Comparison of ENCODE assay signal across 14 cellular contexts in the genomic region with DNA sequence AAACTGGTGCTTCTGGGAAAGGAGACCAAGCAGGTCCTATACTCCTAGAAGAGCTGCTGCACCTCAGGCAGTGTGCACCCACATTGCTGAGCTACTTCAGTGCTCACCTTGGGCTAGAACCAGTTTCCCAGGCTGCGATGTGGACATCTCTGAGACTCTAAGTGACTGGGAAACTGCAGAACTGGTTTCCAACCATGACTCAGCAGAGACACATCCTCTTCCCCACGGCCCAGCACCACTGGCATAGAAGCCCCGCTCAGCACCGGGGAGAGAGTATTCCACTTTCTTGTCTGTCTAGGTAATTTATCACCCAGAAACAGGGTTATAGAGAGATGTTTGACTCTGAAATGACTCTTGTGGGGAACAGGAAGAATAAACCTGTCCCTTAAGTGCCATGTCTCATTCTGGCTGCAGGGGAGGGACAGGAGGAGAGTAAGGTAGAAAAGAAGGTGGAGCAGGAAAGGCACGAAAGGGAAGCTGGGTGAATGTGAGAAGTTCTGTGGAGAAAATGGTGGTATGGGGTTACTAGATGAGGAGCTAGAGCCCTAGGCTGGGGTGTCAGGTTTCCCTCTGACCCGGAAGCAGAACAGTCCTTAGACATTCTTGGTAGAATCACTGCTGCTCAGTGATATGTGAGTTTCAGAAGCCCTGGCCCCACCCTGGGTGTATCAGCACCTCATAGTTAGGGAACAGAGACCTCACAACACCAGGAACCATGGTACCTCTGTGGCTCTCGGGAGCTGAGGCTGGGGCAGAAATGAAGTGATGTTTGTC.
DNase-seq lines count a peak whose midpoint lies in the region; ATAC-seq and TF ChIP-seq lines count a peak whose summit lies in the region.
"Had no signal": no experiment of that assay in that cellular context is flagged by ENCODE, and none has a peak within 500 bp of the region (broad histone marks: within the 10 kb centered on the region; RNA-seq: fewer than 3 reads in every experiment).

No MANE protein-coding gene starts in this region.

- peak overlapping the region; percentile 70 for H3K27ac Mint-ChIP-seq in mesothelial cell of epicardium
- H3K27ac Mint-ChIP-seq: activated naive CD4-positive, alpha-beta T cell treated with anti-CD3 and anti-CD28 coated beads, Interleukin-2, amount 50 U/mL, for 72 hours; stimulated activated memory B cell treated with anti-CD40 and anti-IgM and Interleukin-4, amounts not matched to agents 10 μg/mL and 1 μg/mL and 100 μg/mL, for 72 hours had no signal

- ATAC-seq in HG02973 (IDR thresholded peaks at IDR 0.05; ENCODE audit: unreplicated experiment) = peak; percentile 43
- ATAC-seq in HG03095 (IDR thresholded peaks at IDR 0.05; ENCODE audit: unreplicated experiment) = no peak
- no peak for ATAC-seq in GM19023 (IDR thresholded peaks at IDR 0.05; ENCODE audit: unreplicated experiment)
- ATAC-seq: activated naive CD4-positive, alpha-beta T cell treated with anti-CD3 and anti-CD28 coated beads, Interleukin-2, amount 50 U/mL, for 72 hours; lower lobe of right lung; stimulated activated memory B cell treated with anti-CD40 and anti-IgM and Interleukin-4, amounts not matched to agents 10 μg/mL and 1 μg/mL and 100 μg/mL, for 72 hours had no signal

- in situ Hi-C loops in astrocyte of the spinal cord (cut with HindIII; ENCODE audit: low sequenced_read_pairs) = no loop called here

- no peaks in the 10 kb centered on the region for H3K27me3 Mint-ChIP-seq in mesothelial cell of epicardium (ENCODE audit: low read depth)

- no peak overlapping the region for H3K27ac ChIP-seq in coronary artery
- H3K27ac ChIP-seq: BLaER1, lower lobe of right lung had no signal

- H3K4me3 ChIP-seq in GM12865 (ENCODE audit: low read depth, low read length) (no peak overlapping the region), astrocyte of the spinal cord (ENCODE audit: low read depth, low read length) (no peak overlapping the region), coronary artery (no peak overlapping the region)
- H3K4me3 ChIP-seq: BLaER1, lower lobe of right lung had no signal

- H3K36me3 Mint-ChIP-seq in mesothelial cell of epicardium = no peaks in the 10 kb centered on the region
- H3K36me3 Mint-ChIP-seq: activated naive CD4-positive, alpha-beta T cell treated with anti-CD3 and anti-CD28 coated beads, Interleukin-2, amount 50 U/mL, for 72 hours; stimulated activated memory B cell treated with anti-CD40 and anti-IgM and Interleukin-4, amounts not matched to agents 10 μg/mL and 1 μg/mL and 100 μg/mL, for 72 hours had no signal

- H3K9me3 Mint-ChIP-seq in mesothelial cell of epicardium = peaks cover 6% of the 10 kb centered on the region
- H3K9me3 Mint-ChIP-seq: activated naive CD4-positive, alpha-beta T cell treated with anti-CD3 and anti-CD28 coated beads, Interleukin-2, amount 50 U/mL, for 72 hours; stimulated activated memory B cell treated with anti-CD40 and anti-IgM and Interleukin-4, amounts not matched to agents 10 μg/mL and 1 μg/mL and 100 μg/mL, for 72 hours had no signal

- TF ChIP-seq CTCF in GM12865 (IDR thresholded peaks at IDR 0.05; ENCODE audit: insufficient read depth, low read depth, low read length, missing control alignments) (no peak), astrocyte of the spinal cord (IDR thresholded peaks at IDR 0.05; ENCODE audit: low read depth, low read length) (no peak), mesothelial cell of epicardium (IDR thresholded peaks at IDR 0.05; ENCODE audit: unreplicated experiment) (no peak), coronary artery (IDR thresholded peaks at IDR 0.05) (no peak)

- no peak overlapping the region for H3K4me3 Mint-ChIP-seq in mesothelial cell of epicardium
- H3K4me3 Mint-ChIP-seq: stimulated activated memory B cell treated with anti-CD40 and anti-IgM and Interleukin-4, amounts not matched to agents 10 μg/mL and 1 μg/mL and 100 μg/mL, for 72 hours had no signal

- DNase-seq in GM12865 (ENCODE audit: low read depth) = peak; percentile 67
- peak; percentile 22 for DNase-seq in astrocyte of the spinal cord (ENCODE audit: low read depth, low spot score)
- no peak for DNase-seq in mesothelial cell of epicardium (ENCODE audit: low spot score in 2 of 2, unreplicated experiment in 2 of 2)
- no peak for DNase-seq in coronary artery (ENCODE audit: low spot score)
- no peak for DNase-seq in NCI-H1930 (lab: John Stamatoyannopoulos, UW)
- DNase-seq: lower lobe of right lung, NCI-H187 treated with DMSO at 0.1 percent for 48 hours, T-helper 2 cell had no signal

- peaks cover 48% of the 10 kb centered on the region for H3K4me1 Mint-ChIP-seq in mesothelial cell of epicardium
- H3K4me1 Mint-ChIP-seq: stimulated activated memory B cell treated with anti-CD40 and anti-IgM and Interleukin-4, amounts not matched to agents 10 μg/mL and 1 μg/mL and 100 μg/mL, for 72 hours had no signal

Comparison
In these comparisons a context has a peak if more than half of its experiments do, and no peak if none do; other contexts are left out.
1. DNase-seq: peak in GM12865 (single experiment) and astrocyte of the spinal cord (single experiment); none in mesothelial cell of epicardium (0 of 2), coronary artery (single experiment) and NCI-H1930 (0 of 2).